8 cellular contexts compared by ENCODE assay signal in genomic region chr15:41558400-41559238, GRCh38. TPM values are rescaled to one million over a fixed set of nuclear protein-coding genes. Genes with fewer than 3 reads are reported as not detected.
DNase-seq lines count a peak whose midpoint lies in the region; ATAC-seq and TF ChIP-seq lines count a peak whose summit lies in the region.

Gene TYRO3 (plus strand): TSS chr15:41559212. CDS start chr15:41559258, 46 bp downstream.

- H3K4me2 ChIP-seq in PC-3 (ENCODE audit: low read length), result peak within 1 kb of the TSS; percentile 98

- CTCF ChIA-PET in PC-3 (lab: Charles Lee), result interaction anchor here (1.1 kb wide), 1 partner anchor 45 kb away, joined by 4 read pairs; no protein-coding TSS in a partner anchor

- H2AFZ ChIP-seq in PC-3 (ENCODE audit: low read length), result peak within 1 kb of the TSS; percentile 95

- no peaks in the 10 kb centered on the region for H3K9me3 ChIP-seq in PC-3 (ENCODE audit: low read length)

- BruUV-seq in PC-3 (replicated peaks; lab: Mats Ljungman, UMichigan), result no TSS peak

- no peak for TF ChIP-seq CTCF in PC-3 (conservative IDR thresholded peaks at IDR 0.05; ENCODE audit: low read depth, low read length)
- TF ChIP-seq CTCF in nephron (IDR thresholded peaks at IDR 0.05; ENCODE audit: unreplicated experiment in 3 of 3), result no peak

- no peaks in the 10 kb centered on the region for H3K27me3 ChIP-seq in PC-3 (ENCODE audit: low read length)

- peak within 1 kb of the TSS; percentile 49 for H3K9ac ChIP-seq in PC-3 (ENCODE audit: low read length)

- ATAC-seq in Right ventricle myocardium inferior (peak; percentile 65), PC-3 (peak; percentile 52), GM21576 (IDR thresholded peaks at IDR 0.05; ENCODE audit: unreplicated experiment) (no peak)

- intact Hi-C loops in Right ventricle myocardium inferior (cut with DNase I), result loop anchor here (5.0 kb wide), 1 partner anchor 254 kb away; no protein-coding TSS in a partner anchor
- intact Hi-C loops in cardiac septum (cut with DNase I), result loop anchor here (5.0 kb wide), 2 partner anchors 44 to 254 kb away; no protein-coding TSS in a partner anchor
- intact Hi-C loops in PC-3 (cut with micrococcal nuclease), result loop anchor here (5.0 kb wide), 1 partner anchor 51 kb away; no protein-coding TSS in a partner anchor
- intact Hi-C loops in activated T-helper 2 cell treated with anti-CD3 and anti-CD28 coated beads, Interferon-gamma antibody, Interleukin-2, Interleukin-4, amounts not matched to agents 10 μg/mL and 5 μg/mL and 100 μg/mL, durations not matched to agents 14 hours and 24 hours and 36 hours (cut with micrococcal nuclease), result loop anchor here (1.0 to 5.0 kb wide), 4 partner anchors 14 to 254 kb away; partner anchors contain the start of genes ITPKA, MAPKBP1 and RPAP1

- peak within 1 kb of the TSS; percentile 71 for H3K27ac Mint-ChIP-seq in activated T-helper 2 cell treated with anti-CD3 and anti-CD28 coated beads, Interferon-gamma antibody, Interleukin-2, Interleukin-4, amounts not matched to agents 10 μg/mL and 5 μg/mL and 100 μg/mL, durations not matched to agents 14 hours and 24 hours and 36 hours
- peak within 1 kb of the TSS; percentile 91 to 98 (median 93) for H3K27ac Mint-ChIP-seq in nephron

- POLR2A ChIA-PET in PC-3 (lab: Charles Lee; ENCODE audit: unreplicated experiment), result no interaction called here

- H3K9me2 ChIP-seq in PC-3 (replicated peaks; ENCODE audit: low read length), result no peaks in the 10 kb centered on the region

- H4K20me1 ChIP-seq in PC-3 (ENCODE audit: low read length), result no peaks in the 10 kb centered on the region

- no peaks in the 10 kb centered on the region for H3K36me3 Mint-ChIP-seq in activated T-helper 2 cell treated with anti-CD3 and anti-CD28 coated beads, Interferon-gamma antibody, Interleukin-2, Interleukin-4, amounts not matched to agents 10 μg/mL and 5 μg/mL and 100 μg/mL, durations not matched to agents 14 hours and 24 hours and 36 hours (ENCODE audit: low read depth)
- H3K36me3 Mint-ChIP-seq in nephron (ENCODE audit: low read depth), result peaks cover 8% of the 10 kb centered on the region

- peaks cover 39% of the 10 kb centered on the region for H3K27me3 Mint-ChIP-seq in activated T-helper 2 cell treated with anti-CD3 and anti-CD28 coated beads, Interferon-gamma antibody, Interleukin-2, Interleukin-4, amounts not matched to agents 10 μg/mL and 5 μg/mL and 100 μg/mL, durations not matched to agents 14 hours and 24 hours and 36 hours (ENCODE audit: low read depth)
- H3K27me3 Mint-ChIP-seq in nephron (ENCODE audit: low read depth), result peaks cover 16% of the 10 kb centered on the region

- DNase-seq in Right ventricle myocardium inferior (ENCODE audit: missing footprints), result peak; percentile 81
- DNase-seq in cardiac septum (ENCODE audit: low spot score), result no peak
- peak; percentile 51 for DNase-seq in PC-3
- peak; percentile 61 for DNase-seq in activated T-helper 2 cell treated with anti-CD3 and anti-CD28 coated beads, Interferon-gamma antibody, Interleukin-2, Interleukin-4, amounts not matched to agents 10 μg/mL and 5 μg/mL and 100 μg/mL, durations not matched to agents 14 hours and 24 hours and 36 hours (ENCODE audit: low spot score)
- DNase-seq in fibroblast of peridontal ligament (ENCODE audit: extremely low read depth), result peak; percentile 27
- DNase-seq in stimulated activated naive CD4-positive, alpha-beta T cell (lab: John Stamatoyannopoulos, UW), result peak; percentile 49 to 69 (median 56)

- peaks cover 20% of the 10 kb centered on the region for H3K4me1 Mint-ChIP-seq in activated T-helper 2 cell treated with anti-CD3 and anti-CD28 coated beads, Interferon-gamma antibody, Interleukin-2, Interleukin-4, amounts not matched to agents 10 μg/mL and 5 μg/mL and 100 μg/mL, durations not matched to agents 14 hours and 24 hours and 36 hours (ENCODE audit: low read depth)
- H3K4me1 Mint-ChIP-seq in nephron, result peaks cover 54% of the 10 kb centered on the region

- H3K4me3 ChIP-seq in PC-3 (ENCODE audit: low read length), result peak within 1 kb of the TSS; percentile 76

- 0 out of 2 replicates have a peak, but pooled peaks cover 6% of the 10 kb centered on the region for H3K79me2 ChIP-seq in PC-3 (ENCODE audit: low read length)

- no peaks in the 10 kb centered on the region for H3F3A ChIP-seq in PC-3 (ENCODE audit: low read length, unreplicated experiment)

- peak within 1 kb of the TSS; percentile 4; the same call in 1 of the 2 replicates for H3K27ac ChIP-seq in PC-3 (ENCODE audit: low read length)

- H3K36me3 ChIP-seq in PC-3 (ENCODE audit: low read depth, low read length), result no peaks in the 10 kb centered on the region

- H3K9me3 Mint-ChIP-seq in activated T-helper 2 cell treated with anti-CD3 and anti-CD28 coated beads, Interferon-gamma antibody, Interleukin-2, Interleukin-4, amounts not matched to agents 10 μg/mL and 5 μg/mL and 100 μg/mL, durations not matched to agents 14 hours and 24 hours and 36 hours, result no peaks in the 10 kb centered on the region
- no peaks in the 10 kb centered on the region for H3K9me3 Mint-ChIP-seq in nephron

- peaks cover 25% of the 10 kb centered on the region for H3K4me1 ChIP-seq in PC-3 (ENCODE audit: insufficient read depth, low read length)

- peak within 1 kb of the TSS; percentile 83 for H3K4me3 Mint-ChIP-seq in activated T-helper 2 cell treated with anti-CD3 and anti-CD28 coated beads, Interferon-gamma antibody, Interleukin-2, Interleukin-4, amounts not matched to agents 10 μg/mL and 5 μg/mL and 100 μg/mL, durations not matched to agents 14 hours and 24 hours and 36 hours (ENCODE audit: low read depth)
- peak within 1 kb of the TSS; percentile 90 to 91 (median 90) for H3K4me3 Mint-ChIP-seq in nephron

RNA-seq across cellular contexts. Expression of gene TYRO3, which starts in this region (rescaled TPM):
- total RNA-seq in Right ventricle myocardium inferior (5.6 TPM), cardiac septum (3.6 TPM), PC-3 (2014; rRNA removed) (20.0 and 23.5 TPM in 2 replicates)
- total RNA-seq in activated T-helper 2 cell treated with anti-CD3 and anti-CD28 coated beads, Interferon-gamma antibody, Interleukin-2, Interleukin-4, amounts not matched to agents 10 μg/mL and 5 μg/mL and 100 μg/mL, durations not matched to agents 14 hours and 24 hours and 36 hours, result 4.0 and 6.8 TPM in 2 replicates
